In the genomic region with DNA sequence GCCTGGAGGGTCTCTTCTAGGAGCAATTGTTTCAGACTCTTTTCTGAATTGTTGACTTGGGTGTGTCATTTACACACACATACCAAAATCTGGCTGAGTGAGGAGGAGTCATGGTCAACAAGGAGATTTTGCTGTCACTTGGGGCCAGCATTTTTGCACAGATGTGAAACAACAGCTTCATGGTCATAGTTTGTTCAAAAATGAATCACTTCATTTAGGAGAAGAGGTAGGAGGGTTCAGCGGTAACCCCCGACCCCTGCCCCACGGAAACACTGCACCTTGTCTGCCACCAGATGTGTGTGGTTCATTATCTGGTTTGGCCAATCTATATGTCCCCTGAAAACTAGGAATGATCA, we compare ENCODE assay signal across 14 cellular contexts. TPM values are rescaled to one million over a fixed set of nuclear protein-coding genes. Genes with fewer than 3 reads are reported as not detected.
DNase-seq lines count a peak whose midpoint lies in the region; ATAC-seq and TF ChIP-seq lines count a peak whose summit lies in the region.
"Had no signal": no experiment of that assay in that cellular context is flagged by ENCODE, and none has a peak within 500 bp of the region (broad histone marks: within the 10 kb centered on the region; RNA-seq: fewer than 3 reads in every experiment).

No MANE protein-coding gene starts in this region.

- WGBS in testis, 2 donors, result 92 to 100% methylated on average over 3 of the region's 3 CpGs

- no peaks in the 10 kb centered on the region for H3K9me3 ChIP-seq in adipocyte (ENCODE audit: control insufficient read depth, low read length)
- H3K9me3 ChIP-seq in testis, result no peaks in the 10 kb centered on the region

- no peaks in the 10 kb centered on the region for H3K9me3 Mint-ChIP-seq in natural killer cell

- H3K27ac Mint-ChIP-seq in natural killer cell, result no peak overlapping the region

- TF ChIP-seq POLR2A in testis (IDR thresholded peaks at IDR 0.05), result no peak

- H3K4me3 ChIP-seq in adipocyte (ENCODE audit: low read length), result peak overlapping the region; percentile 46
- H3K4me3 ChIP-seq in testis, result no peak overlapping the region

- H3K36me3 ChIP-seq in adipocyte (ENCODE audit: control insufficient read depth, insufficient read depth, low read length, severe bottlenecking) (no peaks in the 10 kb centered on the region), testis (ENCODE audit: low read depth, missing control alignments) (no peaks in the 10 kb centered on the region)

- H3K27me3 Mint-ChIP-seq in natural killer cell (ENCODE audit: low read depth in 2 of 2), result no peaks in the 10 kb centered on the region

- H3K36me3 Mint-ChIP-seq in natural killer cell, result no peaks in the 10 kb centered on the region

- H3K4me1 Mint-ChIP-seq in natural killer cell, result peaks cover 32 to 34% of the 10 kb centered on the region in 2 donors

- TF ChIP-seq CTCF in testis (IDR thresholded peaks at IDR 0.05), result no peak
- TF ChIP-seq CTCF in natural killer cell (IDR thresholded peaks at IDR 0.05), result no peak

- no peak overlapping the region for H3K9ac ChIP-seq in adipocyte (ENCODE audit: low read length)
- H3K9ac ChIP-seq: parathyroid adenoma had no signal

- no peaks in the 10 kb centered on the region for H3K27me3 ChIP-seq in adipocyte (replicated peaks; ENCODE audit: control insufficient read depth, insufficient read depth, low read length)
- no peaks in the 10 kb centered on the region for H3K27me3 ChIP-seq in testis

- no peak overlapping the region for H3K27ac ChIP-seq in testis
- H3K27ac ChIP-seq: parathyroid adenoma had no signal

- no peak overlapping the region for H3K4me3 Mint-ChIP-seq in natural killer cell

- peaks cover 37% of the 10 kb centered on the region for H3K4me1 ChIP-seq in adipocyte (ENCODE audit: control insufficient read depth, insufficient read depth, low read length)
- no peaks in the 10 kb centered on the region for H3K4me1 ChIP-seq in testis
- H3K4me1 ChIP-seq: parathyroid adenoma had no signal

- DNase-seq in stimulated activated naive CD4-positive, alpha-beta T cell treated with Interleukin-2 at 50 U/mL for 16 hours (lab: John Stamatoyannopoulos, UW), result peak; percentile 27
- no peak for DNase-seq in stimulated activated naive CD4-positive, alpha-beta T cell (lab: John Stamatoyannopoulos, UW)
- DNase-seq in adipocyte (ENCODE audit: low read depth) (no peak), mesenteric fat pad (ENCODE audit: low spot score) (peak; percentile 45), NCI-H1105 (lab: John Stamatoyannopoulos, UW) (no peak), testis (no peak), natural killer cell (no peak)
- DNase-seq: cerebellar nuclear complex, KG1, midbrain, NCI-H2029, Right ventricle myocardium superior had no signal

- intact Hi-C loops in testis (cut with DNase I; ENCODE audit: low total_unique reads) (no loop called here), natural killer cell (cut with micrococcal nuclease) (no loop called here)

- no peak for ATAC-seq in GM19452 (IDR thresholded peaks at IDR 0.05; ENCODE audit: unreplicated experiment)
- no peak for ATAC-seq in natural killer cell

RNA-seq across cellular contexts. Expression of gene LBH, which starts 42.2 kb away (rescaled TPM):
- 34.9 TPM for total RNA-seq in mesenteric fat pad
- 10 to 100 TPM; 23.9 to 32.1 TPM for total RNA-seq in testis
- 25.7 TPM for polyA plus RNA-seq in testis (ENCODE audit: insufficient read depth, low read depth, low replicate concordance)
- total RNA-seq in natural killer cell, result 100 to 1,000 TPM; 157 to 197 (median 158) TPM

Comparison
In these comparisons a context has a peak if more than half of its experiments do, and no peak if none do; other contexts are left out.
1. DNase-seq: peak in stimulated activated naive CD4-positive, alpha-beta T cell treated with Interleukin-2 at 50 U/mL for 16 hours (single experiment) and mesenteric fat pad (single experiment); none in stimulated activated naive CD4-positive, alpha-beta T cell (0 of 6), adipocyte (single experiment), NCI-H1105 (single experiment), testis (single experiment) and natural killer cell (single experiment).